ENCODE assay signal across 7 cellular contexts in genomic region chr1:924619-925323, GRCh38. TPM values are rescaled to one million over a fixed set of nuclear protein-coding genes. Genes with fewer than 3 reads are reported as not detected.
A peak's percentile ranks its signal among the peaks of the same experiment; 100 is the strongest.
DNase-seq lines count a peak whose midpoint lies in the region; ATAC-seq, FAIRE-seq and TF ChIP-seq lines count a peak whose summit lies in the region.

No MANE protein-coding gene starts in this region.

- no peaks in the 10 kb centered on the region for H3K9me3 ChIP-seq in HCT116 (ENCODE audit: control insufficient read depth in 1 of 2, insufficient read depth in 1 of 2, low read depth in 1 of 2, low read length in 2 of 2)

- H3K79me2 ChIP-seq in HCT116 (ENCODE audit: insufficient read depth, low read length), result no peaks in the 10 kb centered on the region

- ATAC-seq in HCT116 (peak; percentile 28), GM19324 (IDR thresholded peaks at IDR 0.05; ENCODE audit: low FRiP score, unreplicated experiment) (no peak)

- peaks cover 13% of the 10 kb centered on the region for H3K9me3 Mint-ChIP-seq in glutamatergic neuron (ENCODE audit: unreplicated experiment)

- no peaks in the 10 kb centered on the region for H4K20me1 ChIP-seq in HCT116 (ENCODE audit: insufficient read depth)

- DNase-seq in HCT116 (ENCODE audit: low read depth, low spot score), result no peak
- DNase-seq in RCC 7860 (ENCODE audit: low spot score), result peak; percentile 47
- peak; percentile 71 for DNase-seq in glutamatergic neuron
- DNase-seq in NCI-H2171 (lab: John Stamatoyannopoulos, UW), result no peak
- DNase-seq in posterior vena cava (ENCODE audit: low spot score), result no peak

- peak overlapping the region; percentile 59 for H3K4me3 Mint-ChIP-seq in glutamatergic neuron (ENCODE audit: unreplicated experiment)

- CTCF ChIA-PET in HCT116 (lab: Charles Lee), result no interaction called here

- H3K27ac ChIP-seq in HCT116 (ENCODE audit: low read depth, low read length) (peak overlapping the region; percentile 74; the same call in 1 of the 2 replicates), skin epidermis (no peak overlapping the region)

- peak overlapping the region; percentile 90 for H3K4me2 ChIP-seq in HCT116 (ENCODE audit: low read length)

- H2AFZ ChIP-seq in HCT116 (ENCODE audit: low read depth, low read length, poor library complexity, severe bottlenecking), result no peak overlapping the region

- no peak for FAIRE-seq in RCC 7860 (lab: Jason Lieb, UNC)

- peaks cover 21% of the 10 kb centered on the region for H3K27me3 Mint-ChIP-seq in glutamatergic neuron (ENCODE audit: unreplicated experiment)

- H3K4me1 Mint-ChIP-seq in glutamatergic neuron (ENCODE audit: low read depth, unreplicated experiment), result peaks cover 24% of the 10 kb centered on the region

- no peaks in the 10 kb centered on the region for H3K9me2 ChIP-seq in HCT116 (ENCODE audit: insufficient read depth)

- BruUV-seq in HCT116 (replicated peaks; lab: Mats Ljungman, UMichigan), result no TSS peak

- intact Hi-C loops in HCT116 (cut with micrococcal nuclease), result loop anchor here (2.0 kb wide), 1 partner anchor 16 kb away; no protein-coding TSS in a partner anchor
- intact Hi-C loops in posterior vena cava (cut with DNase I), result no loop called here

- H3K36me3 Mint-ChIP-seq in glutamatergic neuron (ENCODE audit: unreplicated experiment), result peaks cover 3% of the 10 kb centered on the region

- H3K4me3 ChIP-seq in HCT116 (replicated peaks in 1 of 2; ENCODE audit: low read depth in 1 of 2, low read length in 2 of 2) (peak overlapping the region; percentile 43 to 61), skin epidermis (peak overlapping the region in 6 of 7 experiments; percentile 8 to 49 (median 32))

- TF ChIP-seq POLR2A in HCT116 (IDR thresholded peaks at IDR 0.05; ENCODE audit: borderline replicate concordance, extremely low read depth, insufficient read depth, insufficient read length), result no peak

- TF ChIP-seq RAD21 in HCT116 (IDR thresholded peaks at IDR 0.05; ENCODE audit: low read depth), result no peak

- H3K9ac ChIP-seq in HCT116 (ENCODE audit: low read length), result peak overlapping the region; percentile 45

- H3K27ac Mint-ChIP-seq in glutamatergic neuron (ENCODE audit: unreplicated experiment), result no peak overlapping the region

- RAD21 ChIA-PET in HCT116 (lab: Charles Lee; ENCODE audit: low non-redundant PET in 1 of 2, low total read pairs in 2 of 2, uncharacterized antibody in 2 of 2, unreplicated experiment in 2 of 2), result no interaction called here

- peaks cover 36 to 49% of the 10 kb centered on the region in 2 experiments for H3K4me1 ChIP-seq in HCT116 (ENCODE audit: control insufficient read depth in 1 of 2, insufficient read depth in 2 of 2, low read length in 2 of 2)

- H3K27me3 ChIP-seq in HCT116 (ENCODE audit: insufficient read depth, low read length), result peaks cover 27% of the 10 kb centered on the region; the same call in 1 of the 2 replicates

- no peaks in the 10 kb centered on the region for H3K36me3 ChIP-seq in HCT116 (ENCODE audit: control insufficient read depth in 1 of 2, insufficient read depth in 2 of 2, low read length in 2 of 2)

- no peak for TF ChIP-seq CTCF in HCT116 (IDR thresholded peaks at IDR 0.05 in 2 of 3, conservative IDR thresholded peaks at IDR 0.05 in 1 of 3; ENCODE audit: borderline replicate concordance in 1 of 3, insufficient read depth in 1 of 3, low read depth in 2 of 3, low read length in 2 of 3)
- TF ChIP-seq CTCF in glutamatergic neuron (IDR thresholded peaks at IDR 0.05; ENCODE audit: partially characterized antibody, unreplicated experiment), result no peak

- POLR2A ChIA-PET in HCT116 (lab: Charles Lee), result no interaction called here

TF ChIP-seq in HCT116, 20 proteins besides CTCF, POLR2A, EP300 and RAD21:
- TF ChIP-seq ZBTB33 (IDR thresholded peaks at IDR 0.05; ENCODE audit: extremely low read depth, insufficient replicate concordance, low read length) (no peak), EZH2phosphoT487 (IDR thresholded peaks at IDR 0.05; ENCODE audit: borderline replicate concordance) (0 out of 2 replicates have a peak, but pooled peaks have one; percentile 68), JUND (IDR thresholded peaks at IDR 0.05) (no peak), EZH2 (IDR thresholded peaks at IDR 0.05) (peak; percentile 95; the same call in 1 of the 2 replicates), ZNF274 (IDR thresholded peaks at IDR 0.05; ENCODE audit: low read depth, low read length) (no peak), TCF7L2 (IDR thresholded peaks at IDR 0.05; ENCODE audit: borderline replicate concordance, extremely low read depth, insufficient read depth, insufficient read length) (peak; percentile 77), ZFX (IDR thresholded peaks at IDR 0.05) (peak; percentile 63; the same call in 1 of the 2 replicates), YY1 (IDR thresholded peaks at IDR 0.05; ENCODE audit: extremely low read depth, insufficient replicate concordance, low read depth, low read length) (no peak), MAX (IDR thresholded peaks at IDR 0.05) (peak; percentile 62; the same call in 1 of the 2 replicates)
- TF ChIP-seq, protein P1, sequence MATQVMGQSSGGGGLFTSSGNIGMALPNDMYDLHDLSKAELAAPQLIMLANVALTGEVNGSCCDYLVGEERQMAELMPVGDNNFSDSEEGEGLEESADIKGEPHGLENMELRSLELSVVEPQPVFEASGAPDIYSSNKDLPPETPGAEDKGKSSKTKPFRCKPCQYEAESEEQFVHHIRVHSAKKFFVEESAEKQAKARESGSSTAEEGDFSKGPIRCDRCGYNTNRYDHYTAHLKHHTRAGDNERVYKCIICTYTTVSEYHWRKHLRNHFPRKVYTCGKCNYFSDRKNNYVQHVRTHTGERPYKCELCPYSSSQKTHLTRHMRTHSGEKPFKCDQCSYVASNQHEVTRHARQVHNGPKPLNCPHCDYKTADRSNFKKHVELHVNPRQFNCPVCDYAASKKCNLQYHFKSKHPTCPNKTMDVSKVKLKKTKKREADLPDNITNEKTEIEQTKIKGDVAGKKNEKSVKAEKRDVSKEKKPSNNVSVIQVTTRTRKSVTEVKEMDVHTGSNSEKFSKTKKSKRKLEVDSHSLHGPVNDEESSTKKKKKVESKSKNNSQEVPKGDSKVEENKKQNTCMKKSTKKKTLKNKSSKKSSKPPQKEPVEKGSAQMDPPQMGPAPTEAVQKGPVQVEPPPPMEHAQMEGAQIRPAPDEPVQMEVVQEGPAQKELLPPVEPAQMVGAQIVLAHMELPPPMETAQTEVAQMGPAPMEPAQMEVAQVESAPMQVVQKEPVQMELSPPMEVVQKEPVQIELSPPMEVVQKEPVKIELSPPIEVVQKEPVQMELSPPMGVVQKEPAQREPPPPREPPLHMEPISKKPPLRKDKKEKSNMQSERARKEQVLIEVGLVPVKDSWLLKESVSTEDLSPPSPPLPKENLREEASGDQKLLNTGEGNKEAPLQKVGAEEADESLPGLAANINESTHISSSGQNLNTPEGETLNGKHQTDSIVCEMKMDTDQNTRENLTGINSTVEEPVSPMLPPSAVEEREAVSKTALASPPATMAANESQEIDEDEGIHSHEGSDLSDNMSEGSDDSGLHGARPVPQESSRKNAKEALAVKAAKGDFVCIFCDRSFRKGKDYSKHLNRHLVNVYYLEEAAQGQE (IDR thresholded peaks at IDR 0.05; ENCODE audit: low read depth), result no peak
- TF ChIP-seq, protein P2, sequence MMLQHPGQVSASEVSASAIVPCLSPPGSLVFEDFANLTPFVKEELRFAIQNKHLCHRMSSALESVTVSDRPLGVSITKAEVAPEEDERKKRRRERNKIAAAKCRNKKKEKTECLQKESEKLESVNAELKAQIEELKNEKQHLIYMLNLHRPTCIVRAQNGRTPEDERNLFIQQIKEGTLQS (IDR thresholded peaks at IDR 0.05), result no peak

RNA-seq across cellular contexts. Expression of gene SAMD11, which starts 1.0 kb away (rescaled TPM):
- total RNA-seq in HCT116 (2021; ENCODE audit: unreplicated experiment) (11.5 TPM), glutamatergic neuron (ENCODE audit: unreplicated experiment) (46.2 TPM), posterior vena cava (10 to 100 TPM; 16.5 to 38.0 TPM)
- 2.3 and 3.9 TPM in 2 replicates for polyA plus RNA-seq in HCT116 (2012)

RNA-seq across cellular contexts. Expression of gene NOC2L, which starts 34.3 kb away (rescaled TPM):
- total RNA-seq in HCT116 (2021; ENCODE audit: unreplicated experiment) (260 TPM), glutamatergic neuron (ENCODE audit: unreplicated experiment) (90.3 TPM), posterior vena cava (10 to 100 TPM; 42.8 to 44.5 TPM)
- 169 and 185 TPM in 2 replicates for polyA plus RNA-seq in HCT116 (2012)

RNA-seq across cellular contexts. Expression of gene KLHL17, which starts 35.6 kb away (rescaled TPM):
- 100.0 TPM for total RNA-seq in HCT116 (2021; ENCODE audit: unreplicated experiment)
- polyA plus RNA-seq in HCT116 (2012), result 58.8 and 68.9 TPM in 2 replicates
- total RNA-seq in glutamatergic neuron (ENCODE audit: unreplicated experiment), result 103 TPM
- 1 to 10 TPM; 8.5 to 8.9 TPM for total RNA-seq in posterior vena cava

RNA-seq across cellular contexts. Expression of gene PLEKHN1, which starts 41.5 kb away (rescaled TPM):
- total RNA-seq in HCT116 (2021; ENCODE audit: unreplicated experiment) (11.6 TPM), glutamatergic neuron (ENCODE audit: unreplicated experiment) (0.29 TPM), posterior vena cava (under 1 TPM; 0.86 to 0.88 TPM)
- polyA plus RNA-seq in HCT116 (2012), result 9.4 and 9.6 TPM in 2 replicates

RNA-seq across cellular contexts. Expression of gene PERM1, which starts 57.1 kb away (rescaled TPM):
- 0.39 TPM for total RNA-seq in HCT116 (2021; ENCODE audit: unreplicated experiment)
- 2.6 and 3.8 TPM in 2 replicates for polyA plus RNA-seq in HCT116 (2012)
- 0.32 TPM for total RNA-seq in glutamatergic neuron (ENCODE audit: unreplicated experiment)
- total RNA-seq in posterior vena cava, result under 1 TPM in 1 of 2 donors, not detected in 1; 0.24 TPM

Comparison
In these comparisons a context has a peak if more than half of its experiments do, and no peak if none do; other contexts are left out.
1. DNase-seq: peak in RCC 7860 (single experiment) and glutamatergic neuron (single experiment); none in HCT116 (single experiment), NCI-H2171 (single experiment) and posterior vena cava (single experiment).
2. RNA of gene KLHL17, which starts 35.6 kb away (total RNA-seq): 103 TPM in glutamatergic neuron (single experiment) and 100.0 TPM in HCT116 (single experiment); 8.5 to 8.9 TPM in posterior vena cava; every median in the first group is over 10 times any median in the second.